ENCODE assay signal across 8 cellular contexts in genomic region chr1:56831874-56832693, GRCh38. TPM values are rescaled to one million over a fixed set of nuclear protein-coding genes. Genes with fewer than 3 reads are reported as not detected.
DNase-seq lines count a peak whose midpoint lies in the region; ATAC-seq, FAIRE-seq and TF ChIP-seq lines count a peak whose summit lies in the region.

No MANE protein-coding gene starts in this region.

- H3K79me2 ChIP-seq in H1 (ENCODE audit: control insufficient read depth in 1 of 2, insufficient read depth in 2 of 2, low read length in 2 of 2): no peaks in the 10 kb centered on the region

- no peaks in the 10 kb centered on the region for H4K20me1 ChIP-seq in H1 (replicated peaks in 1 of 2; ENCODE audit: control insufficient read depth in 1 of 2, insufficient read depth in 2 of 2, low read length in 2 of 2)

- H3K9me3 ChIP-seq in H1 (ENCODE audit: insufficient read depth in 2 of 2, low read depth in 1 of 2, low read length in 1 of 2): no peaks in the 10 kb centered on the region

- H3K9me3 Mint-ChIP-seq in activated CD8-positive, alpha-beta T cell treated with anti-CD3 and anti-CD28 coated beads, Interleukin-2, amount 10 ng/mL, durations not matched to agents 7 days and 5 days (ENCODE audit: insufficient read depth): no peaks in the 10 kb centered on the region

- no peak overlapping the region for H3K4me2 ChIP-seq in H1 (ENCODE audit: insufficient read depth in 1 of 2, low read depth in 2 of 2, low read length in 2 of 2)

- no peak overlapping the region for H3K4me3 Mint-ChIP-seq in activated CD8-positive, alpha-beta T cell treated with anti-CD3 and anti-CD28 coated beads, Interleukin-2, amount 10 ng/mL, durations not matched to agents 7 days and 5 days

- H3K4me1 Mint-ChIP-seq in activated CD8-positive, alpha-beta T cell treated with anti-CD3 and anti-CD28 coated beads, Interleukin-2, amount 10 ng/mL, durations not matched to agents 7 days and 5 days (ENCODE audit: low read depth): no peaks in the 10 kb centered on the region

- in situ Hi-C loops in ACHN (cut with HindIII; ENCODE audit: low pct_ligation_motif_present, low pct_unique_long_range_greater_than_20kb, low sequenced_read_pairs) (no loop called here), GM13976 (cut with MboI; ENCODE audit: low sequenced_read_pairs, unreplicated experiment) (loop anchor here (25.0 kb wide), 1 partner anchor 1205 kb away; no protein-coding TSS in a partner anchor)

- H3K27ac ChIP-seq in H1 (ENCODE audit: low read depth, low read length): no peak overlapping the region

- no peak overlapping the region for H3K4ac ChIP-seq in H1 (replicated peaks; ENCODE audit: insufficient read length, low read depth, low read length)

- POLR2A ChIA-PET in activated CD8-positive, alpha-beta T cell treated with anti-CD3 and anti-CD28 coated beads, Interleukin-2, amount 10 ng/mL, durations not matched to agents 7 days and 5 days (lab: Charles Lee): interaction anchor here (0.6 kb wide), 1 partner anchor 447 kb away, joined by 4 read pairs; no protein-coding TSS in a partner anchor
- POLR2A ChIA-PET in H1 (lab: Charles Lee; ENCODE audit: partially characterized antibody): no interaction called here

- no peak overlapping the region for H2BK120ac ChIP-seq in H1 (replicated peaks; ENCODE audit: low read depth, low read length)

- H3K27me3 Mint-ChIP-seq in activated CD8-positive, alpha-beta T cell treated with anti-CD3 and anti-CD28 coated beads, Interleukin-2, amount 10 ng/mL, durations not matched to agents 7 days and 5 days (ENCODE audit: low read depth): no peaks in the 10 kb centered on the region

- TF ChIP-seq CTCF in GM13976 (IDR thresholded peaks at IDR 0.05; ENCODE audit: borderline replicate concordance, control extremely low read depth, extremely low read depth, insufficient read depth, missing control alignments): peak; percentile 92
- TF ChIP-seq CTCF in H1 (IDR thresholded peaks at IDR 0.05; ENCODE audit: control extremely low read depth in 1 of 3, insufficient read depth in 1 of 3, low read depth in 1 of 3, low read length in 3 of 3): peak; percentile 88 to 89 (median 89)

- H4K91ac ChIP-seq in H1 (replicated peaks; ENCODE audit: insufficient read length, low read length): no peak overlapping the region

- no peak overlapping the region; the same call in 1 of the 2 replicates for H3K18ac ChIP-seq in H1 (ENCODE audit: extremely low read depth, low read length)

- peak; percentile 86 for FAIRE-seq in H1 (lab: Jason Lieb, UNC)

- no peak overlapping the region for H3K27ac Mint-ChIP-seq in activated CD8-positive, alpha-beta T cell treated with anti-CD3 and anti-CD28 coated beads, Interleukin-2, amount 10 ng/mL, durations not matched to agents 7 days and 5 days

- TF ChIP-seq POLR2A in H1 (IDR thresholded peaks at IDR 0.05; ENCODE audit: control extremely low read depth in 1 of 2, low read depth in 2 of 2, low read length in 2 of 2): no peak

- no peaks in the 10 kb centered on the region for H3K4me1 ChIP-seq in H1 (replicated peaks in 1 of 4; ENCODE audit: control insufficient read depth in 3 of 4, insufficient read depth in 4 of 4, low read length in 3 of 4)

- H3K79me1 ChIP-seq in H1 (ENCODE audit: low read depth, low read length): no peaks in the 10 kb centered on the region

- TF ChIP-seq EP300 in H1 (IDR thresholded peaks at IDR 0.05; ENCODE audit: borderline replicate concordance in 1 of 2, low read depth in 2 of 2, low read length in 2 of 2): no peak

- H2BK12ac ChIP-seq in H1 (ENCODE audit: low read depth, low read length): no peak overlapping the region

- DNase-seq in ACHN: peak; percentile 71
- DNase-seq in GM13976 (ENCODE audit: low spot score): peak; percentile 74
- peak; percentile 18 for DNase-seq in NCI-H82 treated with DMSO at 0.1 percent for 48 hours (lab: John Stamatoyannopoulos, UW; ENCODE audit: unreplicated experiment)
- DNase-seq in activated CD8-positive, alpha-beta T cell treated with anti-CD3 and anti-CD28 coated beads, Interleukin-2, amount 10 ng/mL, durations not matched to agents 7 days and 5 days: peak; percentile 74
- DNase-seq in H1 (ENCODE audit: low read depth in 1 of 2, low spot score in 2 of 2): peak; percentile 46 to 81
- peak; percentile 52 for DNase-seq in middle frontal gyrus (ENCODE audit: extremely low spot score, low spot score)
- DNase-seq in stimulated activated CD8-positive, alpha-beta memory T cell treated with anti-CD3 and anti-CD28 coated beads, Interleukin-2, amount 100 ng/mL, for 48 hours (ENCODE audit: low read depth in 2 of 2): peak; percentile 39 to 50

- H2BK15ac ChIP-seq in H1 (ENCODE audit: low read length): no peak overlapping the region

- no peak overlapping the region for H4K8ac ChIP-seq in H1 (ENCODE audit: extremely low read depth, insufficient read depth, low read length)

- no peak overlapping the region for H2AFZ ChIP-seq in H1 (ENCODE audit: low read length)

- ATAC-seq in HG03139 (IDR thresholded peaks at IDR 0.05; ENCODE audit: unreplicated experiment): peak; percentile 76
- no peak for ATAC-seq in activated CD8-positive, alpha-beta T cell treated with anti-CD3 and anti-CD28 coated beads, Interleukin-2, amount 10 ng/mL, durations not matched to agents 7 days and 5 days

- no peak overlapping the region for H3K23ac ChIP-seq in H1 (ENCODE audit: insufficient read length)

- TF ChIP-seq RAD21 in H1 (IDR thresholded peaks at IDR 0.05 in 1 of 2, conservative IDR thresholded peaks at IDR 0.05 in 1 of 2; ENCODE audit: low read depth in 2 of 2, low read length in 2 of 2): peak; percentile 98

- H3K4me3 ChIP-seq in H1 (ENCODE audit: extremely low read depth in 1 of 4, insufficient read depth in 2 of 4, low read depth in 3 of 4, low read length in 4 of 4): no peak overlapping the region

- no peak overlapping the region for H3K9ac ChIP-seq in H1 (replicated peaks in 1 of 4; ENCODE audit: extremely low read depth in 1 of 4, low read depth in 3 of 4, low read length in 3 of 4)

- WGBS in H1 (ENCODE audit: extremely low coverage in 1 of 2, insufficient coverage in 1 of 2, insufficient read length in 1 of 2, insufficient replicate concordance in 2 of 2, low coverage in 1 of 2, low lambda C conversion rate in 2 of 2, missing lambda C conversion rate in 1 of 2), 2 experiments: 38% methylated on average over 8 of the region's 8 CpGs; no CpG with 5 or more reads in 1 of the 2 experiments

- no peak overlapping the region for H3K14ac ChIP-seq in H1 (ENCODE audit: insufficient read length)

- CTCF ChIA-PET in activated CD8-positive, alpha-beta T cell treated with anti-CD3 and anti-CD28 coated beads, Interleukin-2, amount 10 ng/mL, durations not matched to agents 7 days and 5 days (lab: Charles Lee): interaction anchor here (0.7 to 2.0 kb wide), 2 partner anchors 11 to 282 kb away, joined by 3 to 10 read pairs; no protein-coding TSS in a partner anchor
- CTCF ChIA-PET in H1 (lab: Charles Lee; ENCODE audit: partially characterized antibody): interaction anchor here (0.6 to 10.8 kb wide), 37 partner anchors 11 to 1476 kb away, joined by 3 to 193 read pairs (median 3); partner anchors contain the start of gene C8B

- H3K36me3 ChIP-seq in H1 (ENCODE audit: control insufficient read depth in 2 of 4, insufficient read depth in 4 of 4, low read length in 3 of 4): no peaks in the 10 kb centered on the region

- H3K27me3 ChIP-seq in H1 (replicated peaks in 1 of 4; ENCODE audit: control insufficient read depth in 3 of 4, extremely low read depth in 1 of 4, insufficient read depth in 3 of 4, low read length in 3 of 4): peaks cover 0 to 2% (median 0%) of the 10 kb centered on the region in 4 experiments; a peak in 1 of 7 replicates

- no peak overlapping the region for H4K5ac ChIP-seq in H1 (ENCODE audit: insufficient read length, low read depth, low read length)

- H2AK5ac ChIP-seq in H1 (ENCODE audit: low read depth, low read length): no peak overlapping the region

- no peak overlapping the region for H3K56ac ChIP-seq in H1 (replicated peaks; ENCODE audit: insufficient read length, low read depth, low read length)

- no peaks in the 10 kb centered on the region for H3K23me2 ChIP-seq in H1 (ENCODE audit: low read depth, low read length)

- no peak overlapping the region for H2BK5ac ChIP-seq in H1 (ENCODE audit: low read depth, low read length)

- no peaks in the 10 kb centered on the region for H3K36me3 Mint-ChIP-seq in activated CD8-positive, alpha-beta T cell treated with anti-CD3 and anti-CD28 coated beads, Interleukin-2, amount 10 ng/mL, durations not matched to agents 7 days and 5 days (ENCODE audit: low read depth)

- no peak overlapping the region for H2BK20ac ChIP-seq in H1 (ENCODE audit: low read length)

TF ChIP-seq in H1, 55 proteins besides CTCF, POLR2A, EP300 and RAD21 (continues in another document):
- 0 out of 2 replicates have a peak, but pooled peaks have one; percentile 7 for TF ChIP-seq ATF3 (IDR thresholded peaks at IDR 0.05; ENCODE audit: insufficient read depth, low read depth, low read length)
- no peak for TF ChIP-seq FOSL1 (IDR thresholded peaks at IDR 0.05; ENCODE audit: insufficient read depth, low read depth, low read length)

RNA-seq across cellular contexts. Expression of gene FYB2, which starts 12.9 kb away (rescaled TPM):
- total RNA-seq in activated CD8-positive, alpha-beta T cell treated with anti-CD3 and anti-CD28 coated beads, Interleukin-2, amount 10 ng/mL, durations not matched to agents 7 days and 5 days: not detected
- 0.11 and 0.21 TPM in 2 replicates for total RNA-seq in H1 (2021; fragmentation: NEBNext Ultra II Directional; extraction: Animal tissue kit (Norgen Biotek cat#: 25700))
- 0.08 and 0.17 TPM in 2 replicates for polyA plus RNA-seq in H1 (2011; rRNA removed)
- polyA plus RNA-seq in H1 (2011; cell fraction: cytosol; rRNA removed): 0.18 TPM
- polyA plus RNA-seq in H1 (2011; cell fraction: nucleus; rRNA removed): 0.39 TPM
- 0.16 to 0.28 TPM (median 0.18 TPM) in 4 replicates for polyA plus RNA-seq in H1 (2012, experiment 1 of 2)
- not detected for polyA plus RNA-seq in H1 (2012, experiment 2 of 2)
- polyA plus RNA-seq in H1 (2013, experiment 1 of 2): 0.08 TPM
- 0.06 TPM for polyA plus RNA-seq in H1 (2013, experiment 2 of 2)
- polyA minus RNA-seq in H1 (2011; rRNA and poly(A)+ RNA removed): 0.29 and 0.41 TPM in 2 replicates
- polyA minus RNA-seq in H1 (2011; cell fraction: cytosol; rRNA and poly(A)+ RNA removed): not detected
- polyA minus RNA-seq in H1 (2011; cell fraction: nucleus; rRNA and poly(A)+ RNA removed): 1.3 TPM

RNA-seq across cellular contexts. Expression of gene C8A, which starts 22.5 kb away (rescaled TPM):
- not detected for total RNA-seq in activated CD8-positive, alpha-beta T cell treated with anti-CD3 and anti-CD28 coated beads, Interleukin-2, amount 10 ng/mL, durations not matched to agents 7 days and 5 days
- not detected in 2 replicates for total RNA-seq in H1 (2021; fragmentation: NEBNext Ultra II Directional; extraction: Animal tissue kit (Norgen Biotek cat#: 25700))
- not detected in 2 replicates for polyA plus RNA-seq in H1 (2011; rRNA removed)
- not detected for polyA plus RNA-seq in H1 (2011; cell fraction: cytosol; rRNA removed)
- not detected for polyA plus RNA-seq in H1 (2011; cell fraction: nucleus; rRNA removed)
- not detected in 4 replicates for polyA plus RNA-seq in H1 (2012, experiment 1 of 2)
- not detected for polyA plus RNA-seq in H1 (2012, experiment 2 of 2)
- polyA plus RNA-seq in H1 (2013, experiment 1 of 2): not detected
- not detected for polyA plus RNA-seq in H1 (2013, experiment 2 of 2)
- polyA minus RNA-seq in H1 (2011; rRNA and poly(A)+ RNA removed): not detected in 2 replicates
- polyA minus RNA-seq in H1 (2011; cell fraction: cytosol; rRNA and poly(A)+ RNA removed): not detected
- polyA minus RNA-seq in H1 (2011; cell fraction: nucleus; rRNA and poly(A)+ RNA removed): not detected

Comparison
In these comparisons a context has a peak if more than half of its experiments do, and no peak if none do; other contexts are left out.
1. DNase-seq: peak in every context shown above with its lines; median percentile 74 in GM13976; 74 in activated CD8-positive, alpha-beta T cell treated with anti-CD3 and anti-CD28 coated beads, Interleukin-2, amount 10 ng/mL, durations not matched to agents 7 days and 5 days; 71 in ACHN; 64 in H1; 52 in middle frontal gyrus; 44 in stimulated activated CD8-positive, alpha-beta memory T cell treated with anti-CD3 and anti-CD28 coated beads, Interleukin-2, amount 100 ng/mL, for 48 hours; 18 in NCI-H82 treated with DMSO at 0.1 percent for 48 hours.